ENCODE assay signal across 10 cellular contexts in genomic region chr10:80473692-80474596, GRCh38. TPM values are rescaled to one million over a fixed set of nuclear protein-coding genes. Genes with fewer than 3 reads are reported as not detected.
DNase-seq lines count a peak whose midpoint lies in the region; ATAC-seq, FAIRE-seq and TF ChIP-seq lines count a peak whose summit lies in the region.
"Had no signal": no experiment of that assay in that cellular context is flagged by ENCODE, and none has a peak within 500 bp of the region (broad histone marks: within the 10 kb centered on the region; RNA-seq: fewer than 3 reads in every experiment).

No MANE protein-coding gene starts in this region.

- no peaks in the 10 kb centered on the region for H3K9me1 ChIP-seq in endothelial cell of umbilical vein (replicated peaks; ENCODE audit: control insufficient read depth, extremely low read depth, insufficient read depth, low read length)

- BruUV-seq in endothelial cell of umbilical vein (replicated peaks; lab: Mats Ljungman, UMichigan), result no TSS peak

- POLR2A ChIA-PET in RWPE1 (lab: Yijun Ruan, JAX; ENCODE audit: low non-redundant PET), result interaction anchor here (0.5 kb wide), 1 partner anchor 15 kb away, joined by 4 read pairs; no protein-coding TSS in a partner anchor
- POLR2A ChIA-PET in endothelial cell of umbilical vein (lab: Charles Lee), result interaction anchor here (0.6 kb wide), 1 partner anchor 10 kb away, joined by 4 read pairs; no protein-coding TSS in a partner anchor

- H4K20me1 ChIP-seq in DOHH2 (ENCODE audit: control insufficient read depth, insufficient read depth, low read depth, low read length), result no peaks in the 10 kb centered on the region
- peaks cover 10% of the 10 kb centered on the region for H4K20me1 ChIP-seq in endothelial cell of umbilical vein (replicated peaks; ENCODE audit: control insufficient read depth, extremely low read depth, insufficient read depth, low read length)

- H3K79me2 ChIP-seq in DOHH2 (ENCODE audit: control insufficient read depth, low read length) (peaks cover 69% of the 10 kb centered on the region), endothelial cell of umbilical vein (ENCODE audit: control insufficient read depth, insufficient read depth, low read length) (peaks cover 99% of the 10 kb centered on the region), trophoblast cell (ENCODE audit: control insufficient read depth, insufficient read depth, low read length, poor library complexity) (peaks cover 19% of the 10 kb centered on the region)

- peaks cover 17% of the 10 kb centered on the region for H3F3A ChIP-seq in DOHH2 (ENCODE audit: control insufficient read depth, insufficient read depth)

- no peaks in the 10 kb centered on the region for H3K9me2 ChIP-seq in DOHH2 (replicated peaks; ENCODE audit: control insufficient read depth, low read length)

- H3K4me2 ChIP-seq in DOHH2 (ENCODE audit: low read length) (peak overlapping the region; percentile 54), endothelial cell of umbilical vein (ENCODE audit: insufficient read depth, low read length) (no peak overlapping the region), trophoblast cell (ENCODE audit: low read length) (no peak overlapping the region)
- H3K4me2 ChIP-seq: KMS-11 had no signal

- H4K12ac ChIP-seq in trophoblast cell (ENCODE audit: low read depth, low read length), result no peak overlapping the region

- H3K9ac ChIP-seq in endothelial cell of umbilical vein (replicated peaks; ENCODE audit: extremely low read depth, insufficient read depth, low read length) (no peak overlapping the region), trophoblast cell (ENCODE audit: low read length) (no peak overlapping the region)
- H3K9ac ChIP-seq: KMS-11 had no signal

- H3K27ac ChIP-seq in DOHH2 (ENCODE audit: low read depth, low read length) (peak overlapping the region; percentile 85), RWPE1 (peak overlapping the region; percentile 97), endothelial cell of umbilical vein (ENCODE audit: insufficient read depth, low read depth, low read length) (peak overlapping the region; percentile 7), trophoblast cell (ENCODE audit: low read depth, low read length) (peak overlapping the region; percentile 1)
- H3K27ac ChIP-seq: KMS-11 had no signal

- CTCF ChIA-PET in RWPE1 (lab: Yijun Ruan, JAX) (interaction anchor here (1.3 to 3.2 kb wide), 3 partner anchors 13 to 29 kb away, joined by 4 to 9 read pairs (median 7); no protein-coding TSS in a partner anchor), endothelial cell of umbilical vein (lab: Charles Lee) (interaction anchor here (0.8 to 37.4 kb wide), 7 partner anchors 7 to 32 kb away, joined by 3 to 1118 read pairs (median 8); no protein-coding TSS in a partner anchor)

- H3K27me3 ChIP-seq in DOHH2 (ENCODE audit: control insufficient read depth, low read length) (no peaks in the 10 kb centered on the region), endothelial cell of umbilical vein (ENCODE audit: control insufficient read depth in 2 of 2, insufficient read depth in 2 of 2, low read length in 2 of 2) (no peaks in the 10 kb centered on the region), trophoblast cell (ENCODE audit: insufficient read depth, low read length) (no peaks in the 10 kb centered on the region)

- no peak for TF ChIP-seq CTCF in DOHH2 (IDR thresholded peaks at IDR 0.05; ENCODE audit: low read depth, low read length, poor library complexity, severe bottlenecking)
- no peak for TF ChIP-seq CTCF in RWPE1 (conservative IDR thresholded peaks at IDR 0.05; ENCODE audit: low read depth)
- no peak for TF ChIP-seq CTCF in endothelial cell of umbilical vein (IDR thresholded peaks at IDR 0.05; ENCODE audit: extremely low read depth in 1 of 2, insufficient read depth in 1 of 2, low read depth in 1 of 2, low read length in 2 of 2)

- H3K18ac ChIP-seq in trophoblast cell (ENCODE audit: low read length), result peak overlapping the region; percentile 44

- WGBS in trophoblast cell (ENCODE audit: extremely low coverage, insufficient coverage, insufficient read length), result no CpG with 5 or more reads among the region's 8 CpGs

- peaks cover 61% of the 10 kb centered on the region for H3K4me1 ChIP-seq in DOHH2 (ENCODE audit: control insufficient read depth, low read length)
- H3K4me1 ChIP-seq in endothelial cell of umbilical vein (ENCODE audit: control insufficient read depth, extremely low read depth, insufficient read depth, low read length), result peaks cover 80% of the 10 kb centered on the region
- peaks cover 18 to 32% of the 10 kb centered on the region in 2 experiments for H3K4me1 ChIP-seq in trophoblast cell (ENCODE audit: control insufficient read depth in 1 of 2, insufficient read depth in 2 of 2, low read length in 2 of 2)

- peak overlapping the region; percentile 15 for H3K14ac ChIP-seq in trophoblast cell (ENCODE audit: low read length)

- H4K91ac ChIP-seq in trophoblast cell (ENCODE audit: low read depth, low read length), result peak overlapping the region; percentile 1

- H3K36me3 ChIP-seq in DOHH2 (ENCODE audit: control insufficient read depth, low read length) (peaks cover 36% of the 10 kb centered on the region), endothelial cell of umbilical vein (ENCODE audit: control insufficient read depth in 2 of 2, extremely low read depth in 1 of 2, insufficient read depth in 2 of 2, low read length in 2 of 2) (peaks cover 14 to 26% of the 10 kb centered on the region in 2 experiments), trophoblast cell (ENCODE audit: control insufficient read depth in 1 of 2, insufficient read depth in 2 of 2, low read length in 2 of 2) (peaks cover 21 to 23% of the 10 kb centered on the region in 2 experiments)

- dilution Hi-C loops in endothelial cell of umbilical vein (cut with MboI; ENCODE audit: extremely low pct_ligation_motif_present, low sequenced_read_pairs), result no loop called here

- peak overlapping the region; percentile 4 for H2BK5ac ChIP-seq in trophoblast cell (ENCODE audit: low read depth, low read length, poor library complexity)

- no peak overlapping the region for H2BK120ac ChIP-seq in trophoblast cell (ENCODE audit: insufficient read depth, low read length, poor library complexity)

- no peak for ATAC-seq in HG03159 (IDR thresholded peaks at IDR 0.05; ENCODE audit: unreplicated experiment)

- peak overlapping the region; percentile 1 for H2AK5ac ChIP-seq in trophoblast cell (ENCODE audit: low read length)

- no peak overlapping the region for H3K23ac ChIP-seq in trophoblast cell (ENCODE audit: low read length)

- H3K9me3 ChIP-seq in DOHH2 (ENCODE audit: control insufficient read depth, insufficient read depth, low read length) (peaks cover 2% of the 10 kb centered on the region; the same call in 1 of the 2 replicates), endothelial cell of umbilical vein (replicated peaks; ENCODE audit: control insufficient read depth, insufficient read depth, low read length) (no peaks in the 10 kb centered on the region), trophoblast cell (ENCODE audit: insufficient read depth, low read depth, low read length) (no peaks in the 10 kb centered on the region)

- no peak overlapping the region for H2BK12ac ChIP-seq in trophoblast cell (ENCODE audit: low read length)

- peaks cover 2% of the 10 kb centered on the region for H3K79me1 ChIP-seq in trophoblast cell (ENCODE audit: low read length)

- H3K4ac ChIP-seq in trophoblast cell (ENCODE audit: low read depth, low read length), result peak overlapping the region; percentile 22

- TF ChIP-seq POLR2A in endothelial cell of umbilical vein (IDR thresholded peaks at IDR 0.05; ENCODE audit: low read depth, low read length), result no peak

- no peak overlapping the region for H2AFZ ChIP-seq in endothelial cell of umbilical vein (ENCODE audit: low read depth, low read length)
- H2AFZ ChIP-seq in trophoblast cell (ENCODE audit: insufficient read depth, low read length, poor library complexity), result no peak overlapping the region

- DNase-seq in RWPE1 (ENCODE audit: low spot score), result peak; percentile 83
- DNase-seq in endothelial cell of umbilical vein (ENCODE audit: low read depth, low spot score), result no peak
- DNase-seq in trophoblast cell, result no peak
- no peak for DNase-seq in stimulated activated naive CD4-positive, alpha-beta T cell treated with Interleukin-2 at 50 U/mL for 16 hours (lab: John Stamatoyannopoulos, UW)
- no peak for DNase-seq in iPS-NIHi11 (ENCODE audit: low spot score)
- DNase-seq in SW 1271 (lab: John Stamatoyannopoulos, UW), result no peak

- FAIRE-seq in endothelial cell of umbilical vein (lab: Jason Lieb, UNC), result peak; percentile 40
- FAIRE-seq: H54 had no signal

- H3K4me3 ChIP-seq in DOHH2 (ENCODE audit: low read length) (peak overlapping the region; percentile 46), endothelial cell of umbilical vein (replicated peaks in 1 of 3; ENCODE audit: insufficient read depth in 1 of 3, low read depth in 1 of 3, low read length in 3 of 3) (no peak overlapping the region), trophoblast cell (ENCODE audit: low read depth, low read length) (no peak overlapping the region)

- no peak overlapping the region for H4K8ac ChIP-seq in trophoblast cell (ENCODE audit: low read depth, low read length)

- intact Hi-C loops in endothelial cell of umbilical vein (cut with micrococcal nuclease), result no loop called here

TF ChIP-seq in endothelial cell of umbilical vein, 7 proteins besides CTCF, POLR2A, EP300 and RAD21:
- TF ChIP-seq MYC (IDR thresholded peaks at IDR 0.05; ENCODE audit: low read depth, low read length) (no peak), GATA2 (IDR thresholded peaks at IDR 0.05; ENCODE audit: insufficient read depth, insufficient read length, low read depth, low read length) (no peak), JUN (IDR thresholded peaks at IDR 0.05; ENCODE audit: borderline replicate concordance, insufficient read depth, insufficient read length, low read depth) (no peak), POLR2AphosphoS5 (IDR thresholded peaks at IDR 0.05; ENCODE audit: insufficient read depth, low read depth, low read length) (no peak), EZH2 (IDR thresholded peaks at IDR 0.05; ENCODE audit: borderline replicate concordance, low read depth, low read length, severe bottlenecking) (no peak), FOS (IDR thresholded peaks at IDR 0.05; ENCODE audit: borderline replicate concordance, insufficient read depth, low read length) (no peak)
- TF ChIP-seq, protein P1, sequence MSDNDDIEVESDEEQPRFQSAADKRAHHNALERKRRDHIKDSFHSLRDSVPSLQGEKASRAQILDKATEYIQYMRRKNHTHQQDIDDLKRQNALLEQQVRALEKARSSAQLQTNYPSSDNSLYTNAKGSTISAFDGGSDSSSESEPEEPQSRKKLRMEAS (IDR thresholded peaks at IDR 0.05; ENCODE audit: insufficient read depth, insufficient read length), result no peak

RNA-seq across cellular contexts. Expression of gene TSPAN14, which starts 19.8 kb away (rescaled TPM):
- 237 and 242 TPM in 2 replicates for total RNA-seq in endothelial cell of umbilical vein
- polyA plus RNA-seq in endothelial cell of umbilical vein, result 210 and 211 TPM in 2 replicates
- 175 and 189 TPM in 2 replicates for polyA plus RNA-seq in endothelial cell of umbilical vein (2011; cell fraction: cytosol; rRNA removed)
- 188 and 193 TPM in 2 replicates for polyA plus RNA-seq in endothelial cell of umbilical vein (2011; cell fraction: nucleus; rRNA removed)
- 199 and 207 TPM in 2 replicates for polyA plus RNA-seq in endothelial cell of umbilical vein (2012)
- 175 and 203 TPM in 2 replicates for polyA minus RNA-seq in endothelial cell of umbilical vein
- 8.0 TPM for polyA minus RNA-seq in endothelial cell of umbilical vein (2011; cell fraction: cytosol; rRNA and poly(A)+ RNA removed)
- 82.2 and 84.2 TPM in 2 replicates for polyA minus RNA-seq in endothelial cell of umbilical vein (2011; cell fraction: nucleus; rRNA and poly(A)+ RNA removed)
- polyA plus RNA-seq in trophoblast cell (2013), result 77.2 and 78.0 TPM in 2 replicates

Comparison
In these comparisons a context has a peak if more than half of its experiments do, and no peak if none do; other contexts are left out.
1. H3K27ac ChIP-seq: peak in every context shown above with its lines; median percentile 97 in RWPE1; 85 in DOHH2; 7 in endothelial cell of umbilical vein; 1 in trophoblast cell.